In genomic region chr6:36836771-36837339, GRCh38 we compare ENCODE assay signal across 1 cellular context.
TF ChIP-seq lines count a peak whose summit lies in the region.

No MANE protein-coding gene starts in this region.

TF ChIP-seq in K562, 482 proteins besides CTCF, POLR2A, EP300 and RAD21:
- TF ChIP-seq ZKSCAN1 (IDR thresholded peaks at IDR 0.05; ENCODE audit: low read depth, low read length) (peak; percentile 76; the same call in 1 of the 2 replicates), CEBPB (tag; IDR thresholded peaks at IDR 0.05) (peak; percentile 17; the same call in 1 of the 2 replicates), MTA2 (IDR thresholded peaks at IDR 0.05; ENCODE audit: low read depth) (no peak), OTX1 (CRISPR knock-in tag; IDR thresholded peaks at IDR 0.05) (no peak), TFAP4 (CRISPR knock-in tag; IDR thresholded peaks at IDR 0.05; ENCODE audit: borderline replicate concordance) (no peak), MTA1 (IDR thresholded peaks at IDR 0.05; ENCODE audit: borderline replicate concordance) (no peak)
- TF ChIP-seq, protein P1, sequence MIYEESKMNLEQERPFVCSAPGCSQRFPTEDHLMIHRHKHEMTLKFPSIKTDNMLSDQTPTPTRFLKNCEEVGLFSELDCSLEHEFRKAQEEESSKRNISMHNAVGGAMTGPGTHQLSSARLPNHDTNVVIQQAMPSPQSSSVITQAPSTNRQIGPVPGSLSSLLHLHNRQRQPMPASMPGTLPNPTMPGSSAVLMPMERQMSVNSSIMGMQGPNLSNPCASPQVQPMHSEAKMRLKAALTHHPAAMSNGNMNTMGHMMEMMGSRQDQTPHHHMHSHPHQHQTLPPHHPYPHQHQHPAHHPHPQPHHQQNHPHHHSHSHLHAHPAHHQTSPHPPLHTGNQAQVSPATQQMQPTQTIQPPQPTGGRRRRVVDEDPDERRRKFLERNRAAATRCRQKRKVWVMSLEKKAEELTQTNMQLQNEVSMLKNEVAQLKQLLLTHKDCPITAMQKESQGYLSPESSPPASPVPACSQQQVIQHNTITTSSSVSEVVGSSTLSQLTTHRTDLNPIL (CRISPR knock-in tag; IDR thresholded peaks at IDR 0.05), result no peak
- TF ChIP-seq, protein P2, sequence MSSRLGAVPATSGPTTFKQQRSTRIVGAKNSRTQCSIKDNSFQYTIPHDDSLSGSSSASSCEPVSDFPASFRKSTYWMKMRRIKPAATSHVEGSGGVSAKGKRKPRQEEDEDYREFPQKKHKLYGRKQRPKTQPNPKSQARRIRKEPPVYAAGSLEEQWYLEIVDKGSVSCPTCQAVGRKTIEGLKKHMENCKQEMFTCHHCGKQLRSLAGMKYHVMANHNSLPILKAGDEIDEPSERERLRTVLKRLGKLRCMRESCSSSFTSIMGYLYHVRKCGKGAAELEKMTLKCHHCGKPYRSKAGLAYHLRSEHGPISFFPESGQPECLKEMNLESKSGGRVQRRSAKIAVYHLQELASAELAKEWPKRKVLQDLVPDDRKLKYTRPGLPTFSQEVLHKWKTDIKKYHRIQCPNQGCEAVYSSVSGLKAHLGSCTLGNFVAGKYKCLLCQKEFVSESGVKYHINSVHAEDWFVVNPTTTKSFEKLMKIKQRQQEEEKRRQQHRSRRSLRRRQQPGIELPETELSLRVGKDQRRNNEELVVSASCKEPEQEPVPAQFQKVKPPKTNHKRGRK (tag; IDR thresholded peaks at IDR 0.05), result no peak
